Comparison of ENCODE assay signal across 2 cellular contexts in the genomic region with DNA sequence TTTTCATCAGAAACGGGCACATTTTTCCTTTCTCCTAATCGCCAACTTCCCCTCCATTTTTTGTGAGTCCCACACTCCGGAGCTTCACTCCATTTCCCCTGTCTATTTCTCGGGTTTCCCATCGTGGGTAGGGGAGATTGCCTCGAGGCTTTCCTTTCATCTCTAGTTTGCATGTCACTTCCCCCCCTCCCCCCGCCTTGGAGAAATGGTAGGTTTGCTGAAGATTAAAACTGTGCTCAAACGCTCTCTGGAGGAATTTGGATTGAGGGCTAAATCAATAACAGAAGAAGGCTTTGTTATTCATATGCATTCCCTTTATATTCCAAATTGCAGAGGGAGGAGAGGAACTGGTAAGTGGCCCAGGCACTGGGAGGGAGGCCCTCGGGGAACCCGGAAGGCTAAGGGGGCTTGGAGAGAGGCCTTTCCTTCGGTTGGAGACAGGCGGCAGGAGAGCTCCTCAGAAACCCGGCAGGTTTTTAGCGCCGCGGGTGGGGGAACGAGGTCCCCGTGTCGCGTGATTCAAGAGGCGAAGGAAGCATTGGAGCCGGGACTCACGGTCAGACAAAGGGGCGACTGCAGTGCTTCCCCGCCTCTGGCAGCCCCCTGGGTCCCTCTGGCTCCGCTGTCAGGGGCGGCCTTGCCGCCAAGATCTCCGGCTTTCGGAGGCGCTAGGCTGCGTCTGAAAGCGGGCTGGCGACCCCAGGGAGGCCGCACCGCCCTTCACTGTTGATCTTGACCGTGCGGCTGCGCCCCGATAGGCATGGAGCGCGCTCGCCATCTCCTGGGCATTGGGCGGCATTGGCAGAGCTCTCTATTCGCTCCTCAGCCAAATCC.
A peak's percentile ranks its signal among the peaks of the same experiment; 100 is the strongest.
TF ChIP-seq lines count a peak whose summit lies in the region.

No MANE protein-coding gene starts in this region.

TF ChIP-seq in HEK293T, 16 proteins besides CTCF, POLR2A, EP300 and RAD21:
- TF ChIP-seq HDGF (IDR thresholded peaks at IDR 0.05; ENCODE audit: borderline replicate concordance) (no peak), CTBP1 (IDR thresholded peaks at IDR 0.05; ENCODE audit: borderline replicate concordance) (no peak), L3MBTL2 (conservative IDR thresholded peaks at IDR 0.05) (peak; percentile 71), FOXK2 (IDR thresholded peaks at IDR 0.05) (no peak), TARDBP (IDR thresholded peaks at IDR 0.05) (no peak), FOXA1 (IDR thresholded peaks at IDR 0.05) (no peak), NFRKB (IDR thresholded peaks at IDR 0.05) (no peak), BHLHE40 (IDR thresholded peaks at IDR 0.05; ENCODE audit: borderline replicate concordance) (no peak)
TF ChIP-seq in HEK293T: peak in this region for 1.

TF ChIP-seq in GM12878, 131 proteins besides CTCF, POLR2A, EP300 and RAD21:
- TF ChIP-seq RB1 (IDR thresholded peaks at IDR 0.05; ENCODE audit: borderline replicate concordance) (no peak), NR2F1 (conservative IDR thresholded peaks at IDR 0.05) (0 out of 2 replicates have a peak, but pooled peaks have one; percentile 32), CHD1 (IDR thresholded peaks at IDR 0.05; ENCODE audit: low read depth, low read length) (no peak), IKZF1 (conservative IDR thresholded peaks at IDR 0.05) (0 out of 2 replicates have a peak, but pooled peaks have one; percentile 29), BACH1 (IDR thresholded peaks at IDR 0.05; ENCODE audit: borderline replicate concordance) (no peak), RCOR1 (conservative IDR thresholded peaks at IDR 0.05; ENCODE audit: low read depth, low read length) (no peak), YY1 (IDR thresholded peaks at IDR 0.05; ENCODE audit: low read depth, low read length) (0 out of 2 replicates have a peak, but pooled peaks have one; percentile 45), NBN (IDR thresholded peaks at IDR 0.05) (no peak), SMC3 (IDR thresholded peaks at IDR 0.05; ENCODE audit: borderline replicate concordance, low read length) (peak; percentile 66), MXI1 (IDR thresholded peaks at IDR 0.05; ENCODE audit: low read depth, low read length) (no peak), ZNF207 (IDR thresholded peaks at IDR 0.05; ENCODE audit: borderline replicate concordance) (no peak), ATF7 (IDR thresholded peaks at IDR 0.05; ENCODE audit: low read depth) (no peak), ETV6 (conservative IDR thresholded peaks at IDR 0.05 in 1 of 2, IDR thresholded peaks at IDR 0.05 in 1 of 2; ENCODE audit: borderline replicate concordance in 1 of 2, low read depth in 1 of 2) (no peak), FOS (IDR thresholded peaks at IDR 0.05; ENCODE audit: borderline replicate concordance, extremely low read depth, insufficient read length) (no peak), BMI1 (IDR thresholded peaks at IDR 0.05; ENCODE audit: borderline replicate concordance) (0 out of 2 replicates have a peak, but pooled peaks have one; percentile 9), MEF2B (IDR thresholded peaks at IDR 0.05; ENCODE audit: partially characterized antibody, poor library complexity, severe bottlenecking) (no peak), PAX8 (IDR thresholded peaks at IDR 0.05) (no peak), BHLHE40 (IDR thresholded peaks at IDR 0.05; ENCODE audit: borderline replicate concordance in 1 of 2, low read depth in 2 of 2, low read length in 1 of 2) (peak in 1 of 2 experiments; percentile 51; a peak in 1 of 4 replicates)
- TF ChIP-seq, protein P1, sequence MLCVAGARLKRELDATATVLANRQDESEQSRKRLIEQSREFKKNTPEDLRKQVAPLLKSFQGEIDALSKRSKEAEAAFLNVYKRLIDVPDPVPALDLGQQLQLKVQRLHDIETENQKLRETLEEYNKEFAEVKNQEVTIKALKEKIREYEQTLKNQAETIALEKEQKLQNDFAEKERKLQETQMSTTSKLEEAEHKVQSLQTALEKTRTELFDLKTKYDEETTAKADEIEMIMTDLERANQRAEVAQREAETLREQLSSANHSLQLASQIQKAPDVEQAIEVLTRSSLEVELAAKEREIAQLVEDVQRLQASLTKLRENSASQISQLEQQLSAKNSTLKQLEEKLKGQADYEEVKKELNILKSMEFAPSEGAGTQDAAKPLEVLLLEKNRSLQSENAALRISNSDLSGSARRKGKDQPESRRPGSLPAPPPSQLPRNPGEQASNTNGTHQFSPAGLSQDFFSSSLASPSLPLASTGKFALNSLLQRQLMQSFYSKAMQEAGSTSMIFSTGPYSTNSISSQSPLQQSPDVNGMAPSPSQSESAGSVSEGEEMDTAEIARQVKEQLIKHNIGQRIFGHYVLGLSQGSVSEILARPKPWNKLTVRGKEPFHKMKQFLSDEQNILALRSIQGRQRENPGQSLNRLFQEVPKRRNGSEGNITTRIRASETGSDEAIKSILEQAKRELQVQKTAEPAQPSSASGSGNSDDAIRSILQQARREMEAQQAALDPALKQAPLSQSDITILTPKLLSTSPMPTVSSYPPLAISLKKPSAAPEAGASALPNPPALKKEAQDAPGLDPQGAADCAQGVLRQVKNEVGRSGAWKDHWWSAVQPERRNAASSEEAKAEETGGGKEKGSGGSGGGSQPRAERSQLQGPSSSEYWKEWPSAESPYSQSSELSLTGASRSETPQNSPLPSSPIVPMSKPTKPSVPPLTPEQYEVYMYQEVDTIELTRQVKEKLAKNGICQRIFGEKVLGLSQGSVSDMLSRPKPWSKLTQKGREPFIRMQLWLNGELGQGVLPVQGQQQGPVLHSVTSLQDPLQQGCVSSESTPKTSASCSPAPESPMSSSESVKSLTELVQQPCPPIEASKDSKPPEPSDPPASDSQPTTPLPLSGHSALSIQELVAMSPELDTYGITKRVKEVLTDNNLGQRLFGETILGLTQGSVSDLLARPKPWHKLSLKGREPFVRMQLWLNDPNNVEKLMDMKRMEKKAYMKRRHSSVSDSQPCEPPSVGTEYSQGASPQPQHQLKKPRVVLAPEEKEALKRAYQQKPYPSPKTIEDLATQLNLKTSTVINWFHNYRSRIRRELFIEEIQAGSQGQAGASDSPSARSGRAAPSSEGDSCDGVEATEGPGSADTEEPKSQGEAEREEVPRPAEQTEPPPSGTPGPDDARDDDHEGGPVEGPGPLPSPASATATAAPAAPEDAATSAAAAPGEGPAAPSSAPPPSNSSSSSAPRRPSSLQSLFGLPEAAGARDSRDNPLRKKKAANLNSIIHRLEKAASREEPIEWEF (IDR thresholded peaks at IDR 0.05; ENCODE audit: insufficient replicate concordance, low read depth, low read length) = no peak
